Comparison of ENCODE assay signal across 18 cellular contexts in the genomic region with DNA sequence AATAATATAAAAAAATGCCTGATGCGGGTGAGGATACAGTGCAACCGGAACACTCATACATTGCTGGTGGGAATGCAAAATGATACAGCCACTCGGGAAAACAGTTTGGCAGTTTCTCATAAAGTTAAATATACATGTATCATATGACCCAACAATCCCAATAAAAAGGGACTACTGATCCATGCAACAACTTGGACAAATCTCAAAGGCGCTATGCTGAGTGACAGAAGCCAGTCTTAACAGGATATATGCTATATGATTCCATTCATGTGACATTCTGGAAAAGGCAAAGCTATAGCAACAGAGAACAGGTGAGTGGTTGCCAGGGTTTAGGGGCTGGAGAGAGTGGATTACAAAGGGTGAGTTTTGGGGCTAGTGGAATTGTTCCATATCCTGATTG.
DNase-seq lines count a peak whose midpoint lies in the region; ATAC-seq, FAIRE-seq and TF ChIP-seq lines count a peak whose summit lies in the region.
"Had no signal": no experiment of that assay in that cellular context is flagged by ENCODE, and none has a peak within 500 bp of the region (broad histone marks: within the 10 kb centered on the region; RNA-seq: fewer than 3 reads in every experiment).

No MANE protein-coding gene starts in this region.

- H3K27me3 ChIP-seq in Karpas-422 (ENCODE audit: low read length) (no peaks in the 10 kb centered on the region), esophagus muscularis mucosa (peaks cover 0 to 55% (median 10%) of the 10 kb centered on the region in 4 donors)

- H3K9me3 ChIP-seq in Karpas-422 (ENCODE audit: low read length) (no peaks in the 10 kb centered on the region), esophagus muscularis mucosa (peaks cover 0 to 15% (median 10%) of the 10 kb centered on the region in 4 donors)

- no peak overlapping the region for H3K27ac ChIP-seq in Karpas-422 (ENCODE audit: low read length)
- H3K27ac ChIP-seq in esophagus muscularis mucosa (replicated peaks in 1 of 4), result no peak overlapping the region

- H4K20me1 ChIP-seq in Karpas-422 (ENCODE audit: insufficient read depth, low read depth, low read length), result no peaks in the 10 kb centered on the region

- H3K9ac ChIP-seq in Karpas-422 (ENCODE audit: low read length), result no peak overlapping the region

- ATAC-seq in GM21381 (IDR thresholded peaks at IDR 0.05; ENCODE audit: unreplicated experiment), result no peak
- ATAC-seq in HG03565 (IDR thresholded peaks at IDR 0.05; ENCODE audit: unreplicated experiment), result no peak
- ATAC-seq: HepG2 had no signal

- TF ChIP-seq POLR2A in esophagus muscularis mucosa (IDR thresholded peaks at IDR 0.05; ENCODE audit: low read depth), result no peak

- H2AFZ ChIP-seq in Karpas-422 (ENCODE audit: low read length), result no peak overlapping the region

- H3K79me2 ChIP-seq in Karpas-422 (ENCODE audit: low read length), result no peaks in the 10 kb centered on the region

- H3K4me1 ChIP-seq in Karpas-422 (ENCODE audit: low read length) (no peaks in the 10 kb centered on the region), esophagus muscularis mucosa (no peaks in the 10 kb centered on the region)

- peak; percentile 1 for DNase-seq in D721Med (ENCODE audit: insufficient read length, low spot score)
- DNase-seq in Karpas-422, result peak; percentile 22
- DNase-seq in NCI-H69 (lab: John Stamatoyannopoulos, UW), result peak; percentile 65
- peak; percentile 8 for DNase-seq in ecto neural progenitor cell (ENCODE audit: low spot score)
- DNase-seq in esophagus muscularis mucosa (ENCODE audit: extremely low spot score), result no peak
- no peak for DNase-seq in activated CD4-positive, alpha-beta T cell treated with anti-CD3 and anti-CD28 coated beads for 1 hour
- DNase-seq: C1 segment of cervical spinal cord, DMS 273 treated with DMSO at 0.1 percent for 48 hours, GF-D8, HFFc6, NCI-H1930, NCI-H510A treated with DMSO at 0.1 percent for 48 hours, RPMI8226, SIG-M5 had no signal

- 71% methylated on average over 4 of the region's 4 CpGs for WGBS in esophagus muscularis mucosa

- no peak for FAIRE-seq in D721Med (lab: Jason Lieb, UNC)
- FAIRE-seq: GM12892, HepG2 had no signal

- TF ChIP-seq CTCF in D721Med (IDR thresholded peaks at IDR 0.05; ENCODE audit: insufficient read depth, missing control alignments) (no peak), esophagus muscularis mucosa (IDR thresholded peaks at IDR 0.05) (no peak)

- H3K4me2 ChIP-seq in Karpas-422 (ENCODE audit: low read depth, low read length, poor library complexity, severe bottlenecking), result no peak overlapping the region

- intact Hi-C loops in esophagus muscularis mucosa (cut with DNase I), result no loop called here

- TF ChIP-seq EP300 in esophagus muscularis mucosa (IDR thresholded peaks at IDR 0.05), result no peak

- H3K4me3 ChIP-seq in Karpas-422 (ENCODE audit: low read length) (no peak overlapping the region), esophagus muscularis mucosa (no peak overlapping the region)

- no peaks in the 10 kb centered on the region for H3K9me2 ChIP-seq in Karpas-422 (replicated peaks; ENCODE audit: insufficient read depth, low read length)

- H3K36me3 ChIP-seq in Karpas-422 (ENCODE audit: insufficient read depth, low read length) (no peaks in the 10 kb centered on the region), esophagus muscularis mucosa (no peaks in the 10 kb centered on the region)

Comparison
In these comparisons a context has a peak if more than half of its experiments do, and no peak if none do; other contexts are left out.
1. DNase-seq: peak in D721Med (single experiment), Karpas-422 (single experiment), NCI-H69 (single experiment) and ecto neural progenitor cell (single experiment); none in esophagus muscularis mucosa (single experiment) and activated CD4-positive, alpha-beta T cell treated with anti-CD3 and anti-CD28 coated beads for 1 hour (single experiment).